Comparison of ENCODE assay signal across 28 cellular contexts in the genomic region with DNA sequence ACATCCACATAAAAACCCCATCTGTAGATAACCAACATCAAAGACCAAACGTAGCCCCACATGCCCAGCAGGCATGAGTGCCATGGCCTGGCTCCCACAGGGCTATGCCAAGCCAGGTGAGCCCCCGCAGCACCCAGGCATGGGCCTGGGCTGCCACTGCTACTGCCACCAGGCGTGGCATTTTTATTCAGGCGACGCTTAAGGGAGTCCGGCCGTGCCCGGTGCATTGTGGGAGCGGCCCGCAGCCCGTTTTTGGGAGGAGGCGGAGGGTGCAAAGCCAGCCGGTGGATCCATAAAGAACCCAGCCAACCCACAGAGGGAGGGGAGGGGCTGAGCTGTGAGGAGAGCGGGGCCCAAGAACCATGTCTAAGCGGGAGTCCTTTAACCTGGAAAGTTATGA.
A peak's percentile ranks its signal among the peaks of the same experiment; 100 is the strongest.
DNase-seq lines count a peak whose midpoint lies in the region; ATAC-seq and TF ChIP-seq lines count a peak whose summit lies in the region.
"Had no signal": no experiment of that assay in that cellular context is flagged by ENCODE, and none has a peak within 500 bp of the region (broad histone marks: within the 10 kb centered on the region; RNA-seq: fewer than 3 reads in every experiment).

No MANE protein-coding gene starts in this region.

- TF ChIP-seq CTCF in CD4-positive, alpha-beta T cell (IDR thresholded peaks at IDR 0.05) = no peak

- no peaks in the 10 kb centered on the region for H3K9me3 ChIP-seq in CD4-positive, alpha-beta T cell (ENCODE audit: control insufficient read depth, low read length)
- H3K9me3 ChIP-seq: A549, BE2C, Caco-2 had no signal

- H3K9me3 Mint-ChIP-seq in CD4-positive, alpha-beta T cell = no peaks in the 10 kb centered on the region

- H3K27ac ChIP-seq in CD4-positive, alpha-beta T cell (ENCODE audit: low read depth, low read length) = no peak overlapping the region
- H3K27ac ChIP-seq: 22Rv1; A549; BLaER1; BLaER1 treated with 17β-estradiol and CSF1 and Interleukin-3, amounts not matched to agents 10 nM and 100 nM; C4-2B had no signal

- DNase-seq in mesenteric fat pad (ENCODE audit: low spot score) = peak; percentile 77
- DNase-seq in CD4-positive, alpha-beta T cell = no peak
- DNase-seq: 8988T; ACHN; AML-193; BE2C; C1 segment of cervical spinal cord; Caco-2; Calu3; CD4-positive, alpha-beta memory T cell; CD4-positive, CD25-positive, alpha-beta regulatory T cell; CD8-positive, alpha-beta memory T cell; CD8-positive, alpha-beta T cell; COR-L47; DMS 273 treated with DMSO at 0.1 percent for 48 hours; DMS153; DMS53; DMS79; DMS79 treated with DMSO at 0.1 percent for 48 hours; DND-41; EL had no signal

- CTCF ChIA-PET in CD4-positive, alpha-beta T cell (lab: Charles Lee) = no interaction called here

- POLR2A ChIA-PET in CD4-positive, alpha-beta T cell (lab: Charles Lee) = no interaction called here

- no peaks in the 10 kb centered on the region for H3K4me1 Mint-ChIP-seq in CD4-positive, alpha-beta T cell (ENCODE audit: low read depth)
- H3K4me1 Mint-ChIP-seq: CD14-positive monocyte; CD4-positive, CD25-positive, alpha-beta regulatory T cell had no signal

- no peak for ATAC-seq in CD4-positive, alpha-beta T cell (ENCODE audit: poor library complexity)
- ATAC-seq: A549; CD8-positive, alpha-beta T cell had no signal

- no peaks in the 10 kb centered on the region for H3K27me3 Mint-ChIP-seq in CD4-positive, alpha-beta T cell
- H3K27me3 Mint-ChIP-seq: B cell; CD4-positive, CD25-positive, alpha-beta regulatory T cell had no signal

- no peak overlapping the region for H3K27ac Mint-ChIP-seq in CD4-positive, alpha-beta T cell
- H3K27ac Mint-ChIP-seq: B cell; CD14-positive monocyte; CD4-positive, alpha-beta memory T cell; CD4-positive, CD25-positive, alpha-beta regulatory T cell; CD8-positive, alpha-beta memory T cell; CD8-positive, alpha-beta T cell had no signal

- H3K36me3 Mint-ChIP-seq in CD4-positive, alpha-beta T cell (ENCODE audit: low read depth) = no peaks in the 10 kb centered on the region
- H3K36me3 Mint-ChIP-seq: CD14-positive monocyte; CD4-positive, alpha-beta memory T cell; CD4-positive, CD25-positive, alpha-beta regulatory T cell; CD8-positive, alpha-beta memory T cell; CD8-positive, alpha-beta T cell had no signal

- no peak overlapping the region for H3K4me3 Mint-ChIP-seq in CD4-positive, alpha-beta T cell
- H3K4me3 Mint-ChIP-seq: B cell; CD14-positive monocyte; CD4-positive, alpha-beta memory T cell; CD4-positive, CD25-positive, alpha-beta regulatory T cell; CD8-positive, alpha-beta memory T cell; CD8-positive, alpha-beta T cell had no signal

- no peaks in the 10 kb centered on the region for H3K27me3 ChIP-seq in CD4-positive, alpha-beta T cell (ENCODE audit: control insufficient read depth, insufficient read depth, low read length)
- H3K27me3 ChIP-seq: BE2C; BLaER1; BLaER1 treated with 17β-estradiol and CSF1 and Interleukin-3, amounts not matched to agents 10 nM and 100 nM had no signal

- intact Hi-C loops in CD4-positive, alpha-beta T cell (cut with DNase I, micrococcal nuclease) = no loop called here
